24 cellular contexts compared by ENCODE assay signal in the genomic region with DNA sequence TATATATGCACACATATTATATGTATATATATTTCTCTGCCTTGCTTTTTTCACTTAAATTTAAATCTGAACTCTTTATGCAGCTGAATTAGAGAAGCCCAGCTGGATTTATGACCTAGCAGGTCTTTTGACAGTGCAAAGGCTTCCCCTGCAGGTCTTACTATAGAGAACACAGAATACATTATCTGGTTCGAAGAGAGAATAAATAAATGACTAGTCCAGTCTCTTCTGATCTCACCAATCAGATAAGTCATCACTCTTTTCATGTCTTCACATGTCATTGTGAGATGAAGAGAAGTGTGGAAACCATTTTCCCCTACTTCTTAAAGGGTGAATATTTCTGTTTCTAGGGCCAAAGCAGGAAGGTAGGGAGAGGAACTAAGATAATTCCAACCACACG. TPM values are rescaled to one million over a fixed set of nuclear protein-coding genes. Genes with fewer than 3 reads are reported as not detected.
DNase-seq lines count a peak whose midpoint lies in the region; ATAC-seq, FAIRE-seq and TF ChIP-seq lines count a peak whose summit lies in the region.
"Had no signal": no experiment of that assay in that cellular context is flagged by ENCODE, and none has a peak within 500 bp of the region (broad histone marks: within the 10 kb centered on the region; RNA-seq: fewer than 3 reads in every experiment).

No MANE protein-coding gene starts in this region.

- peaks cover 10% of the 10 kb centered on the region for H3K27me3 Mint-ChIP-seq in activated CD4-positive, alpha-beta memory T cell treated with anti-CD3 and anti-CD28 coated beads for 36 hours
- H3K27me3 Mint-ChIP-seq: CD4-positive, CD25-positive, alpha-beta regulatory T cell had no signal

- ATAC-seq in lower lobe of right lung (no peak), GM19397 (IDR thresholded peaks at IDR 0.05; ENCODE audit: unreplicated experiment) (no peak), GM18498 (IDR thresholded peaks at IDR 0.05; ENCODE audit: unreplicated experiment) (no peak)
- ATAC-seq: GM23338 had no signal

- H3K36me3 ChIP-seq in bronchial epithelial cell (ENCODE audit: control insufficient read depth, insufficient read depth, low read length) = no peaks in the 10 kb centered on the region
- no peaks in the 10 kb centered on the region for H3K36me3 ChIP-seq in keratinocyte (ENCODE audit: control insufficient read depth in 2 of 2, extremely low read depth in 1 of 2, insufficient read depth in 2 of 2, low read length in 2 of 2)
- H3K36me3 ChIP-seq in lower lobe of right lung = no peaks in the 10 kb centered on the region
- H3K36me3 ChIP-seq: BE2C had no signal

- no peak for FAIRE-seq in bronchial epithelial cell (lab: Jason Lieb, UNC)
- peak; percentile 36 for FAIRE-seq in keratinocyte (lab: Jason Lieb, UNC)
- FAIRE-seq: A204.1, GM12891, GM18507, H54 had no signal

- H3K9me3 Mint-ChIP-seq in activated CD4-positive, alpha-beta memory T cell treated with anti-CD3 and anti-CD28 coated beads for 36 hours = no peaks in the 10 kb centered on the region
- H3K9me3 Mint-ChIP-seq: CD8-positive, alpha-beta memory T cell had no signal

- dilution Hi-C loops in keratinocyte (cut with MboI; ENCODE audit: extremely low pct_ligation_motif_present, low sequenced_read_pairs) = no loop called here

- no peaks in the 10 kb centered on the region for H4K20me1 ChIP-seq in keratinocyte (ENCODE audit: control insufficient read depth, extremely low read depth, insufficient read depth, low read length)

- intact Hi-C loops in lower lobe of right lung (cut with DNase I) = no loop called here
- intact Hi-C loops in activated CD4-positive, alpha-beta memory T cell treated with anti-CD3 and anti-CD28 coated beads for 36 hours (cut with micrococcal nuclease) = no loop called here

- no peaks in the 10 kb centered on the region for H3K9me1 ChIP-seq in keratinocyte (ENCODE audit: control insufficient read depth, extremely low read depth, insufficient read depth, low read length)

- DNase-seq in RWPE1 (ENCODE audit: low spot score) = peak; percentile 24
- peak; percentile 93 for DNase-seq in bronchial epithelial cell (ENCODE audit: low read depth)
- peak; percentile 19 for DNase-seq in keratinocyte (ENCODE audit: low read depth, low spot score)
- no peak for DNase-seq in lower lobe of right lung
- no peak for DNase-seq in activated CD4-positive, alpha-beta memory T cell treated with anti-CD3 and anti-CD28 coated beads for 36 hours
- DNase-seq: ACHN; BE2C; C1 segment of cervical spinal cord; CD4-positive, CD25-positive, alpha-beta regulatory T cell; CD8-positive, alpha-beta memory T cell; COR-L47; DMS 273 treated with DMSO at 0.1 percent for 48 hours; DMS53; DND-41; HCEC 1CT had no signal

- H3K4me1 Mint-ChIP-seq in activated CD4-positive, alpha-beta memory T cell treated with anti-CD3 and anti-CD28 coated beads for 36 hours (ENCODE audit: low read depth) = no peaks in the 10 kb centered on the region
- H3K4me1 Mint-ChIP-seq: CD4-positive, CD25-positive, alpha-beta regulatory T cell; CD8-positive, alpha-beta memory T cell; GM23338 had no signal

- H3K4me3 Mint-ChIP-seq in activated CD4-positive, alpha-beta memory T cell treated with anti-CD3 and anti-CD28 coated beads for 36 hours = no peak overlapping the region
- H3K4me3 Mint-ChIP-seq: CD4-positive, CD25-positive, alpha-beta regulatory T cell; CD8-positive, alpha-beta memory T cell; GM23338 had no signal

- H3K27ac ChIP-seq in RWPE1 (no peak overlapping the region), keratinocyte (ENCODE audit: control insufficient read depth, insufficient read depth, low read length) (peak overlapping the region; percentile 42), lower lobe of right lung (no peak overlapping the region)
- H3K27ac ChIP-seq: HL-60 had no signal

- H3K9me3 ChIP-seq in keratinocyte (ENCODE audit: control insufficient read depth, low read depth, low read length) (no peaks in the 10 kb centered on the region), lower lobe of right lung (no peaks in the 10 kb centered on the region)
- H3K9me3 ChIP-seq: BE2C had no signal

- CTCF ChIA-PET in RWPE1 (lab: Yijun Ruan, JAX) = no interaction called here
- CTCF ChIA-PET in activated CD4-positive, alpha-beta memory T cell treated with anti-CD3 and anti-CD28 coated beads for 36 hours (lab: Charles Lee) = no interaction called here

- no peak overlapping the region for H3K4me3 ChIP-seq in bronchial epithelial cell (ENCODE audit: low read depth, low read length)
- no peak overlapping the region for H3K4me3 ChIP-seq in keratinocyte (ENCODE audit: control insufficient read depth in 2 of 3, extremely low read depth in 1 of 3, insufficient read depth in 2 of 3, low read depth in 1 of 3, low read length in 3 of 3)
- no peak overlapping the region for H3K4me3 ChIP-seq in lower lobe of right lung
- H3K4me3 ChIP-seq: GM23338 had no signal

- H3K27me3 ChIP-seq in bronchial epithelial cell (ENCODE audit: control insufficient read depth, insufficient read depth, low read length) (no peaks in the 10 kb centered on the region), keratinocyte (ENCODE audit: control insufficient read depth, extremely low read depth, insufficient read depth, low read length) (no peaks in the 10 kb centered on the region), lower lobe of right lung (ENCODE audit: low read depth) (no peaks in the 10 kb centered on the region)
- H3K27me3 ChIP-seq: BE2C had no signal

- peaks cover 20% of the 10 kb centered on the region for H3K4me1 ChIP-seq in keratinocyte (ENCODE audit: control insufficient read depth, extremely low read depth, insufficient read depth, low read length)
- no peaks in the 10 kb centered on the region for H3K4me1 ChIP-seq in lower lobe of right lung
- H3K4me1 ChIP-seq: BE2C had no signal

- POLR2A ChIA-PET in RWPE1 (lab: Yijun Ruan, JAX; ENCODE audit: low non-redundant PET) = no interaction called here
- POLR2A ChIA-PET in activated CD4-positive, alpha-beta memory T cell treated with anti-CD3 and anti-CD28 coated beads for 36 hours (lab: Charles Lee) = no interaction called here

- peak overlapping the region; percentile 87 for H2AFZ ChIP-seq in keratinocyte (ENCODE audit: control insufficient read depth, low read length)
- H2AFZ ChIP-seq: GM23338 had no signal

- H3K9ac ChIP-seq in keratinocyte (ENCODE audit: control insufficient read depth, extremely low read depth, insufficient read depth, low read length) = no peak overlapping the region

- peak overlapping the region; percentile 44 for H3K4me2 ChIP-seq in keratinocyte (ENCODE audit: control insufficient read depth, extremely low read depth, insufficient read depth, low read depth, low read length)
- H3K4me2 ChIP-seq: GM23338 had no signal

- H3K36me3 Mint-ChIP-seq in activated CD4-positive, alpha-beta memory T cell treated with anti-CD3 and anti-CD28 coated beads for 36 hours = no peaks in the 10 kb centered on the region
- H3K36me3 Mint-ChIP-seq: CD4-positive, CD25-positive, alpha-beta regulatory T cell; CD8-positive, alpha-beta memory T cell had no signal

- H3K79me2 ChIP-seq in keratinocyte (ENCODE audit: control insufficient read depth, insufficient read depth, low read length) = no peaks in the 10 kb centered on the region

- TF ChIP-seq CTCF in RWPE1 (conservative IDR thresholded peaks at IDR 0.05; ENCODE audit: low read depth) (no peak), bronchial epithelial cell (IDR thresholded peaks at IDR 0.05; ENCODE audit: insufficient read depth, low read length, severe bottlenecking) (no peak), keratinocyte (optimal IDR thresholded peaks at IDR 0.05 in 1 of 3, IDR thresholded peaks at IDR 0.05 in 1 of 3, conservative IDR thresholded peaks at IDR 0.05 in 1 of 3; ENCODE audit: extremely low read depth in 1 of 3, insufficient read depth in 2 of 3, low read length in 3 of 3) (no peak), lower lobe of right lung (IDR thresholded peaks at IDR 0.05) (no peak)

- H3K27ac Mint-ChIP-seq in activated CD4-positive, alpha-beta memory T cell treated with anti-CD3 and anti-CD28 coated beads for 36 hours = no peak overlapping the region
- H3K27ac Mint-ChIP-seq: CD4-positive, CD25-positive, alpha-beta regulatory T cell; CD8-positive, alpha-beta memory T cell; GM23338 had no signal

RNA-seq across cellular contexts. Expression of a gene that starts 42.3 kb away (rescaled TPM):
- 0.13 TPM in 1 of 2 replicates, not detected in the other for total RNA-seq in bronchial epithelial cell
- 0.14 to 0.37 TPM in 2 of 3 replicates, not detected in the other for polyA plus RNA-seq in keratinocyte
- polyA plus RNA-seq in keratinocyte (2011; ENCODE audit: low read depth) = not detected
- polyA plus RNA-seq in keratinocyte (2011; cell fraction: cytosol; rRNA removed) = not detected in 2 replicates
- polyA plus RNA-seq in keratinocyte (2011; cell fraction: nucleus; rRNA removed) = 3.3 and 3.8 TPM in 2 replicates
- polyA plus RNA-seq in keratinocyte (2012; ENCODE audit: low replicate concordance) = 0.55 TPM in 1 of 2 replicates, not detected in the other
- 17.0 to 20.1 TPM in 2 of 3 replicates, not detected in the other for polyA minus RNA-seq in keratinocyte
- not detected for polyA minus RNA-seq in keratinocyte (2011; cell fraction: cytosol; rRNA and poly(A)+ RNA removed)
- 23.0 and 41.7 TPM in 2 replicates for polyA minus RNA-seq in keratinocyte (2011; cell fraction: nucleus; rRNA and poly(A)+ RNA removed)
- total RNA-seq in lower lobe of right lung = 2.5 TPM
- not detected for total RNA-seq in activated CD4-positive, alpha-beta memory T cell treated with anti-CD3 and anti-CD28 coated beads for 36 hours
- total RNA-seq: CD4-positive, CD25-positive, alpha-beta regulatory T cell; CD8-positive, alpha-beta memory T cell; HT1080 had no signal
- polyA plus RNA-seq: CD4-positive, CD25-positive, alpha-beta regulatory T cell; CD8-positive, alpha-beta memory T cell; GM23338 had no signal

RNA-seq across cellular contexts. Expression of a gene that starts 58.2 kb away (rescaled TPM):
- total RNA-seq in bronchial epithelial cell = not detected in 2 replicates
- polyA plus RNA-seq in keratinocyte = 0.06 to 0.45 TPM (median 0.26 TPM) in 3 replicates
- polyA plus RNA-seq in keratinocyte (2011; ENCODE audit: low read depth) = 0.64 TPM
- 0.13 and 0.14 TPM in 2 replicates for polyA plus RNA-seq in keratinocyte (2011; cell fraction: cytosol; rRNA removed)
- 0.83 and 1.2 TPM in 2 replicates for polyA plus RNA-seq in keratinocyte (2011; cell fraction: nucleus; rRNA removed)
- polyA plus RNA-seq in keratinocyte (2012; ENCODE audit: low replicate concordance) = 0.05 and 0.95 TPM in 2 replicates
- polyA minus RNA-seq in keratinocyte = 0.13 TPM in 2 of 3 replicates, not detected in the other
- polyA minus RNA-seq in keratinocyte (2011; cell fraction: cytosol; rRNA and poly(A)+ RNA removed) = not detected
- polyA minus RNA-seq in keratinocyte (2011; cell fraction: nucleus; rRNA and poly(A)+ RNA removed) = 0.11 and 0.23 TPM in 2 replicates
- not detected for total RNA-seq in lower lobe of right lung
- not detected for total RNA-seq in activated CD4-positive, alpha-beta memory T cell treated with anti-CD3 and anti-CD28 coated beads for 36 hours
- total RNA-seq: CD4-positive, CD25-positive, alpha-beta regulatory T cell; CD8-positive, alpha-beta memory T cell; GM23338 had no signal
- polyA plus RNA-seq: CD4-positive, CD25-positive, alpha-beta regulatory T cell; CD8-positive, alpha-beta memory T cell had no signal

Comparison
In these comparisons a context has a peak if more than half of its experiments do, and no peak if none do; other contexts are left out.
1. DNase-seq: peak in RWPE1 (single experiment), bronchial epithelial cell (single experiment) and keratinocyte (single experiment); none in lower lobe of right lung (single experiment) and activated CD4-positive, alpha-beta memory T cell treated with anti-CD3 and anti-CD28 coated beads for 36 hours (single experiment).